ENCODE assay signal across 24 cellular contexts in genomic region chr3:84962460-84962859, GRCh38. TPM values are rescaled to one million over a fixed set of nuclear protein-coding genes. Genes with fewer than 3 reads are reported as not detected.
DNase-seq lines count a peak whose midpoint lies in the region; ATAC-seq and TF ChIP-seq lines count a peak whose summit lies in the region.
"Had no signal": no experiment of that assay in that cellular context is flagged by ENCODE, and none has a peak within 500 bp of the region (broad histone marks: within the 10 kb centered on the region; RNA-seq: fewer than 3 reads in every experiment).

No MANE protein-coding gene starts in this region.

- H3K27me3 Mint-ChIP-seq in WTC11 (ENCODE audit: low read depth): no peaks in the 10 kb centered on the region
- peaks cover 8% of the 10 kb centered on the region for H3K27me3 Mint-ChIP-seq in glutamatergic neuron (ENCODE audit: unreplicated experiment)
- H3K27me3 Mint-ChIP-seq in neural crest cell (ENCODE audit: low read depth): peaks cover 51% of the 10 kb centered on the region
- peaks cover 40% of the 10 kb centered on the region for H3K27me3 Mint-ChIP-seq in activated naive CD4-positive, alpha-beta T cell treated with anti-CD3 and anti-CD28 coated beads, Interleukin-2, amount 10 ng/mL, durations not matched to agents 7 days and 5 days

- DNase-seq in Ammon's horn (ENCODE audit: low spot score): peak; percentile 29
- DNase-seq in WTC11 (ENCODE audit: low spot score): no peak
- no peak for DNase-seq in glutamatergic neuron
- DNase-seq in neural crest cell (ENCODE audit: low read depth, low spot score): no peak
- no peak for DNase-seq in activated CD4-positive, alpha-beta T cell treated with anti-CD3 and anti-CD28 coated beads, Interleukin-2, amount 50 U/mL, for 1 hour
- DNase-seq in transverse colon: no peak
- DNase-seq in activated CD8-positive, alpha-beta memory T cell treated with anti-CD3 and anti-CD28 coated beads, Interleukin-2, amount 50 U/mL, for 4 hours: no peak
- no peak for DNase-seq in activated naive CD4-positive, alpha-beta T cell treated with anti-CD3 and anti-CD28 coated beads, Interleukin-2, amount 10 ng/mL, durations not matched to agents 7 days and 5 days
- DNase-seq: CD4-positive, CD25-positive, alpha-beta regulatory T cell; EL; IMR-90; MV-4-11; NCI-H1105 treated with DMSO at 0.1 percent for 48 hours; NCI-H2081 treated with DMSO at 0.1 percent for 48 hours; NCI-H2171 treated with DMSO at 0.1 percent for 48 hours; NCI-H524 treated with DMSO at 0.1 percent for 48 hours; Peyer's patch had no signal

- in situ Hi-C loops in transverse colon (cut with MboI; ENCODE audit: low pct_ligation_motif_present in 1 of 4, low pct_unique_long_range_greater_than_20kb in 1 of 4, low sequenced_read_pairs in 3 of 4): no loop called here

- no peaks in the 10 kb centered on the region for H3K9me3 ChIP-seq in transverse colon
- H3K9me3 ChIP-seq: HAP-1, Peyer's patch, SJCRH30 had no signal

- no peak overlapping the region for H3K27ac Mint-ChIP-seq in WTC11
- no peak overlapping the region for H3K27ac Mint-ChIP-seq in glutamatergic neuron (ENCODE audit: unreplicated experiment)
- no peak overlapping the region for H3K27ac Mint-ChIP-seq in neural crest cell (ENCODE audit: unreplicated experiment)
- no peak overlapping the region for H3K27ac Mint-ChIP-seq in activated naive CD4-positive, alpha-beta T cell treated with anti-CD3 and anti-CD28 coated beads, Interleukin-2, amount 10 ng/mL, durations not matched to agents 7 days and 5 days
- H3K27ac Mint-ChIP-seq: B cell; CD4-positive, CD25-positive, alpha-beta regulatory T cell had no signal

- POLR2A ChIA-PET in WTC11 (lab: Charles Lee): no interaction called here

- no peak for TF ChIP-seq CTCF in WTC11 (IDR thresholded peaks at IDR 0.05)
- TF ChIP-seq CTCF in glutamatergic neuron (IDR thresholded peaks at IDR 0.05; ENCODE audit: partially characterized antibody, unreplicated experiment): no peak
- no peak for TF ChIP-seq CTCF in neural crest cell (conservative IDR thresholded peaks at IDR 0.05)
- TF ChIP-seq CTCF in transverse colon (IDR thresholded peaks at IDR 0.05): no peak

- no peaks in the 10 kb centered on the region for H3K36me3 ChIP-seq in transverse colon
- H3K36me3 ChIP-seq: HAP-1, Peyer's patch, SJCRH30 had no signal

- intact Hi-C loops in transverse colon (cut with DNase I; ENCODE audit: low total_unique reads): loop anchor here (5.0 kb wide), 1 partner anchor 1400 kb away; no protein-coding TSS in a partner anchor

- peaks cover 47% of the 10 kb centered on the region for H3K27me3 ChIP-seq in transverse colon
- H3K27me3 ChIP-seq: SJCRH30 had no signal

- no peaks in the 10 kb centered on the region for H3K36me3 Mint-ChIP-seq in WTC11
- no peaks in the 10 kb centered on the region for H3K36me3 Mint-ChIP-seq in glutamatergic neuron (ENCODE audit: unreplicated experiment)
- H3K36me3 Mint-ChIP-seq in neural crest cell (ENCODE audit: low read depth): no peaks in the 10 kb centered on the region
- H3K36me3 Mint-ChIP-seq in activated naive CD4-positive, alpha-beta T cell treated with anti-CD3 and anti-CD28 coated beads, Interleukin-2, amount 10 ng/mL, durations not matched to agents 7 days and 5 days: no peaks in the 10 kb centered on the region
- H3K36me3 Mint-ChIP-seq: CD4-positive, CD25-positive, alpha-beta regulatory T cell had no signal

- H3K9me3 Mint-ChIP-seq in WTC11: no peaks in the 10 kb centered on the region
- H3K9me3 Mint-ChIP-seq in glutamatergic neuron (ENCODE audit: unreplicated experiment): peaks cover 8% of the 10 kb centered on the region
- no peaks in the 10 kb centered on the region for H3K9me3 Mint-ChIP-seq in neural crest cell
- no peaks in the 10 kb centered on the region for H3K9me3 Mint-ChIP-seq in activated naive CD4-positive, alpha-beta T cell treated with anti-CD3 and anti-CD28 coated beads, Interleukin-2, amount 10 ng/mL, durations not matched to agents 7 days and 5 days

- H3K4me3 ChIP-seq in transverse colon: no peak overlapping the region
- H3K4me3 ChIP-seq: Peyer's patch had no signal

- H3K27ac ChIP-seq in transverse colon: no peak overlapping the region
- H3K27ac ChIP-seq: KMS-11, Peyer's patch, SJCRH30 had no signal

- H3K4me3 Mint-ChIP-seq in WTC11: peak overlapping the region; percentile 99
- peak overlapping the region; percentile 95 for H3K4me3 Mint-ChIP-seq in glutamatergic neuron (ENCODE audit: unreplicated experiment)
- peak overlapping the region; percentile 54 for H3K4me3 Mint-ChIP-seq in neural crest cell
- no peak overlapping the region for H3K4me3 Mint-ChIP-seq in activated naive CD4-positive, alpha-beta T cell treated with anti-CD3 and anti-CD28 coated beads, Interleukin-2, amount 10 ng/mL, durations not matched to agents 7 days and 5 days
- H3K4me3 Mint-ChIP-seq: B cell; CD4-positive, CD25-positive, alpha-beta regulatory T cell had no signal

- no peak for ATAC-seq in WTC11

- TF ChIP-seq POLR2A in transverse colon (IDR thresholded peaks at IDR 0.05): no peak

- WGBS in transverse colon (ENCODE audit: low coverage in 1 of 2), 2 donors: 88 to 92% methylated on average over 5 of the region's 5 CpGs

- CTCF ChIA-PET in WTC11 (lab: Charles Lee): no interaction called here
- CTCF ChIA-PET in activated naive CD4-positive, alpha-beta T cell treated with anti-CD3 and anti-CD28 coated beads, Interleukin-2, amount 10 ng/mL, durations not matched to agents 7 days and 5 days (lab: Charles Lee): no interaction called here

- H3K4me1 ChIP-seq in transverse colon: peaks cover 10 to 14% (median 12%) of the 10 kb centered on the region in 4 donors

- peaks cover 71% of the 10 kb centered on the region for H3K4me1 Mint-ChIP-seq in WTC11
- peaks cover 44% of the 10 kb centered on the region for H3K4me1 Mint-ChIP-seq in glutamatergic neuron (ENCODE audit: low read depth, unreplicated experiment)
- peaks cover 49% of the 10 kb centered on the region for H3K4me1 Mint-ChIP-seq in neural crest cell
- H3K4me1 Mint-ChIP-seq in activated naive CD4-positive, alpha-beta T cell treated with anti-CD3 and anti-CD28 coated beads, Interleukin-2, amount 10 ng/mL, durations not matched to agents 7 days and 5 days: peaks cover 11% of the 10 kb centered on the region

- TF ChIP-seq EP300 in transverse colon (IDR thresholded peaks at IDR 0.05; ENCODE audit: low read depth): no peak

TF ChIP-seq in WTC11, 78 proteins besides CTCF, POLR2A, EP300 and RAD21 (continues in another document):
- TF ChIP-seq ATF3 (CRISPR knock-in tag; conservative IDR thresholded peaks at IDR 0.05) (no peak), NFATC4 (CRISPR knock-in tag; IDR thresholded peaks at IDR 0.05) (no peak), PRRX2 (CRISPR knock-in tag; IDR thresholded peaks at IDR 0.05) (no peak), GABPB1 (CRISPR knock-in tag; IDR thresholded peaks at IDR 0.05) (no peak), NR1H2 (CRISPR knock-in tag; IDR thresholded peaks at IDR 0.05) (no peak), ZNF138 (CRISPR knock-in tag; conservative IDR thresholded peaks at IDR 0.05) (no peak), HMGA2 (CRISPR knock-in tag; IDR thresholded peaks at IDR 0.05) (no peak), ATF1 (CRISPR knock-in tag; IDR thresholded peaks at IDR 0.05) (no peak), ZBTB21 (CRISPR knock-in tag; IDR thresholded peaks at IDR 0.05; ENCODE audit: borderline replicate concordance) (no peak), GTF2I (CRISPR knock-in tag; conservative IDR thresholded peaks at IDR 0.05) (no peak)
- TF ChIP-seq, protein P1, sequence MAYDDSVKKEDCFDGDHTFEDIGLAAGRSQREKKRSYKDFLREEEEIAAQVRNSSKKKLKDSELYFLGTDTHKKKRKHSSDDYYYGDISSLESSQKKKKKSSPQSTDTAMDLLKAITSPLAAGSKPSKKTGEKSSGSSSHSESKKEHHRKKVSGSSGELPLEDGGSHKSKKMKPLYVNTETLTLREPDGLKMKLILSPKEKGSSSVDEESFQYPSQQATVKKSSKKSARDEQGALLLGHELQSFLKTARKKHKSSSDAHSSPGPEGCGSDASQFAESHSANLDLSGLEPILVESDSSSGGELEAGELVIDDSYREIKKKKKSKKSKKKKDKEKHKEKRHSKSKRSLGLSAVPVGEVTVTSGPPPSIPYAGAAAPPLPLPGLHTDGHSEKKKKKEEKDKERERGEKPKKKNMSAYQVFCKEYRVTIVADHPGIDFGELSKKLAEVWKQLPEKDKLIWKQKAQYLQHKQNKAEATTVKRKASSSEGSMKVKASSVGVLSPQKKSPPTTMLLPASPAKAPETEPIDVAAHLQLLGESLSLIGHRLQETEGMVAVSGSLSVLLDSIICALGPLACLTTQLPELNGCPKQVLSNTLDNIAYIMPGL (CRISPR knock-in tag; IDR thresholded peaks at IDR 0.05): no peak
- TF ChIP-seq, protein P2, sequence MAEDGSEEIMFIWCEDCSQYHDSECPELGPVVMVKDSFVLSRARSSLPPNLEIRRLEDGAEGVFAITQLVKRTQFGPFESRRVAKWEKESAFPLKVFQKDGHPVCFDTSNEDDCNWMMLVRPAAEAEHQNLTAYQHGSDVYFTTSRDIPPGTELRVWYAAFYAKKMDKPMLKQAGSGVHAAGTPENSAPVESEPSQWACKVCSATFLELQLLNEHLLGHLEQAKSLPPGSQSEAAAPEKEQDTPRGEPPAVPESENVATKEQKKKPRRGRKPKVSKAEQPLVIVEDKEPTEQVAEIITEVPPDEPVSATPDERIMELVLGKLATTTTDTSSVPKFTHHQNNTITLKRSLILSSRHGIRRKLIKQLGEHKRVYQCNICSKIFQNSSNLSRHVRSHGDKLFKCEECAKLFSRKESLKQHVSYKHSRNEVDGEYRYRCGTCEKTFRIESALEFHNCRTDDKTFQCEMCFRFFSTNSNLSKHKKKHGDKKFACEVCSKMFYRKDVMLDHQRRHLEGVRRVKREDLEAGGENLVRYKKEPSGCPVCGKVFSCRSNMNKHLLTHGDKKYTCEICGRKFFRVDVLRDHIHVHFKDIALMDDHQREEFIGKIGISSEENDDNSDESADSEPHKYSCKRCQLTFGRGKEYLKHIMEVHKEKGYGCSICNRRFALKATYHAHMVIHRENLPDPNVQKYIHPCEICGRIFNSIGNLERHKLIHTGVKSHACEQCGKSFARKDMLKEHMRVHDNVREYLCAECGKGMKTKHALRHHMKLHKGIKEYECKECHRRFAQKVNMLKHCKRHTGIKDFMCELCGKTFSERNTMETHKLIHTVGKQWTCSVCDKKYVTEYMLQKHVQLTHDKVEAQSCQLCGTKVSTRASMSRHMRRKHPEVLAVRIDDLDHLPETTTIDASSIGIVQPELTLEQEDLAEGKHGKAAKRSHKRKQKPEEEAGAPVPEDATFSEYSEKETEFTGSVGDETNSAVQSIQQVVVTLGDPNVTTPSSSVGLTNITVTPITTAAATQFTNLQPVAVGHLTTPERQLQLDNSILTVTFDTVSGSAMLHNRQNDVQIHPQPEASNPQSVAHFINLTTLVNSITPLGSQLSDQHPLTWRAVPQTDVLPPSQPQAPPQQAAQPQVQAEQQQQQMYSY (CRISPR knock-in tag; IDR thresholded peaks at IDR 0.05): no peak

RNA-seq across cellular contexts. Expression of gene CADM2, which starts 3.7 kb away (rescaled TPM):
- total RNA-seq in WTC11 (2021) (18.8 to 24.1 TPM (median 21.3 TPM) in 3 replicates), glutamatergic neuron (ENCODE audit: unreplicated experiment) (233 TPM), neural crest cell (3.5 and 4.2 TPM in 2 replicates), transverse colon (10 to 100 TPM in 1 of 4 donors, 1 to 10 TPM in 3; 2.2 to 21.3 (median 4.5) TPM)
- total RNA-seq: A172; CD4-positive, CD25-positive, alpha-beta regulatory T cell; HT1080; IMR-90; OCI-LY7 had no signal
